ENCODE assay signal across 8 cellular contexts in the genomic region with DNA sequence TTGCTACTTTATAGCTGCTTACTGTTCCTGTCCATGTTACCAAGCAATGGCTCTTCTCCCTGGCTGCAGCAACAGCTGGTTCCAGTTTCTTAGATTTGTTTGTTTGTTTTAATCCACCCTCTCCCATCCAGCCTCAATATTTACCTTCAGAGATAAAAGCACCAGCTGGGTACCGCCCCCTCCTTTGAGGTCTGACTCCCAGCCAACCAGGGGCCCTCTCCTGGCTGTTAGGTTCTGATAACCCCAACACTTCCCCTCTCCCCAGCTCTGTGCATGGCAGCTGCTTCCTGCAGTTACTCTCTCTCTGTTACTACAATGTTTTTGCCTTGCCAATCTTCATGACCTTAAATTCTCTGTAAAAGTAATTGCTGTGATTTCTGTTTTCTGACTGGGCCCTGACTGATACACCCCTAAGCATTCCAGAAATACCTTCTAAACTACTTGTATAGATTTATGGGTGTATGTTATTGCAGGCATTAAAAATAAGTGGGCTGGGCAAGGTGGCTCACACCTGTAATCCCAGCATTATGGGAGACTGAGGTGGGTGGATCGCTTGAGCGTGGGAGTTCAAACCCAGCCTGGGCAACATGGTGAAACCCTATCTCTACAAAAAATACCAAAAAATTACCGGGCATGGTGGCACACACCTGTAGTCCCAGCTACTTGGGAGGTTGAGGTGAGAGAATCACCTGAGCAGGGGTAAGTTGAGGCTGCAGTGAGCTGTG. TPM values are rescaled to one million over a fixed set of nuclear protein-coding genes. Genes with fewer than 3 reads are reported as not detected.
A peak's percentile ranks its signal among the peaks of the same experiment; 100 is the strongest.
DNase-seq lines count a peak whose midpoint lies in the region; ATAC-seq and TF ChIP-seq lines count a peak whose summit lies in the region.

No MANE protein-coding gene starts in this region.

- H3K27ac ChIP-seq in KMS-11 = no peak overlapping the region
- no peak overlapping the region for H3K27ac ChIP-seq in PC-3 (ENCODE audit: low read length)
- H3K27ac ChIP-seq in spleen = peak overlapping the region in 3 of 8 donors; percentile 6 to 39 (median 10)

- intact Hi-C loops in PC-3 (cut with micrococcal nuclease) = no loop called here
- intact Hi-C loops in spleen (cut with DNase I; ENCODE audit: low total_unique reads) = no loop called here

- ATAC-seq in stimulated activated naive CD8-positive, alpha-beta T cell treated with anti-CD3 and anti-CD28 coated beads, Interleukin-15, amount 100 ng/mL, for 72 hours = peak; percentile 37
- ATAC-seq in stimulated activated naive CD8-positive, alpha-beta T cell treated with anti-CD3 and anti-CD28 coated beads, Interleukin-15, Interleukin-2, amounts not matched to agents 100 U/mL and 50 U/mL, for 24 hours = no peak
- ATAC-seq in PC-3 (no peak), GM19035 (IDR thresholded peaks at IDR 0.05; ENCODE audit: unreplicated experiment) (no peak)

- no peaks in the 10 kb centered on the region for H3F3A ChIP-seq in PC-3 (ENCODE audit: low read length, unreplicated experiment)

- TF ChIP-seq CTCF in KMS-11 (conservative IDR thresholded peaks at IDR 0.05; ENCODE audit: low read depth, low read length) (no peak), PC-3 (conservative IDR thresholded peaks at IDR 0.05; ENCODE audit: low read depth, low read length) (no peak), spleen (IDR thresholded peaks at IDR 0.05 in 8 of 11, conservative IDR thresholded peaks at IDR 0.05 in 3 of 11) (no peak)

- no peak for DNase-seq in stimulated activated naive CD8-positive, alpha-beta T cell treated with anti-CD3 and anti-CD28 coated beads, Interleukin-15, amount 100 ng/mL, for 72 hours
- no peak for DNase-seq in stimulated activated naive CD8-positive, alpha-beta T cell treated with anti-CD3 and anti-CD28 coated beads, Interleukin-15, Interleukin-2, amounts not matched to agents 100 U/mL and 50 U/mL, for 24 hours
- DNase-seq in PC-3 (peak; percentile 7), dermis blood vessel endothelial cell (peak; percentile 96), spleen (peak; percentile 85), dedifferentiated amniotic fluid mesenchymal stem cell (ENCODE audit: extremely low spot score) (no peak)

- no peaks in the 10 kb centered on the region for H3K9me3 Mint-ChIP-seq in stimulated activated naive CD8-positive, alpha-beta T cell treated with anti-CD3 and anti-CD28 coated beads, Interleukin-15, amount 100 ng/mL, for 72 hours

- POLR2A ChIA-PET in PC-3 (lab: Charles Lee; ENCODE audit: unreplicated experiment) = no interaction called here

- BruUV-seq in PC-3 (replicated peaks; lab: Mats Ljungman, UMichigan) = no TSS peak

- H3K79me2 ChIP-seq in KMS-11 (ENCODE audit: insufficient read depth, low read depth) = no peaks in the 10 kb centered on the region
- H3K79me2 ChIP-seq in PC-3 (ENCODE audit: low read length) = no peaks in the 10 kb centered on the region

- no peaks in the 10 kb centered on the region for H3K27me3 ChIP-seq in KMS-11 (ENCODE audit: insufficient read depth, low read depth)
- no peaks in the 10 kb centered on the region for H3K27me3 ChIP-seq in PC-3 (ENCODE audit: low read length)
- peaks cover 0 to 4% (median 0%) of the 10 kb centered on the region in 7 donors for H3K27me3 ChIP-seq in spleen (replicated peaks in 1 of 7)

- no peaks in the 10 kb centered on the region for H3K36me3 ChIP-seq in KMS-11 (ENCODE audit: insufficient read depth)
- H3K36me3 ChIP-seq in PC-3 (ENCODE audit: low read depth, low read length) = no peaks in the 10 kb centered on the region
- peaks cover 0 to under 1% (median 0%) of the 10 kb centered on the region in 6 donors for H3K36me3 ChIP-seq in spleen

- H2AFZ ChIP-seq in KMS-11 (ENCODE audit: low read depth) (peak overlapping the region; percentile 39; the same call in 1 of the 2 replicates), PC-3 (ENCODE audit: low read length) (no peak overlapping the region)

- WGBS in spleen, 5 donors = 62 to 72% (median 68%) methylated on average over 4 of the region's 4 CpGs

- peak overlapping the region in 1 of 2 donors; percentile 24 for H3K27ac Mint-ChIP-seq in stimulated activated naive CD8-positive, alpha-beta T cell treated with anti-CD3 and anti-CD28 coated beads, Interleukin-15, amount 100 ng/mL, for 72 hours

- H3K4me3 ChIP-seq in KMS-11 (IDR thresholded peaks at IDR 0.05; ENCODE audit: insufficient read depth, low read depth, low read length) = no peak overlapping the region
- no peak overlapping the region for H3K4me3 ChIP-seq in PC-3 (ENCODE audit: low read length)
- no peak overlapping the region for H3K4me3 ChIP-seq in spleen

- H3K4me1 ChIP-seq in KMS-11 (ENCODE audit: low read depth, poor library complexity, severe bottlenecking) (peaks cover 33% of the 10 kb centered on the region), PC-3 (ENCODE audit: insufficient read depth, low read length) (no peaks in the 10 kb centered on the region), spleen (peaks cover 0 to 47% (median 30%) of the 10 kb centered on the region in 6 donors)

- no peak for TF ChIP-seq POLR2A in spleen (IDR thresholded peaks at IDR 0.05)

- H3K9me3 ChIP-seq in PC-3 (ENCODE audit: low read length) = no peaks in the 10 kb centered on the region
- no peaks in the 10 kb centered on the region for H3K9me3 ChIP-seq in spleen

- H3K9me2 ChIP-seq in PC-3 (replicated peaks; ENCODE audit: low read length) = no peaks in the 10 kb centered on the region

- no peak overlapping the region for H3K9ac ChIP-seq in KMS-11
- no peak overlapping the region for H3K9ac ChIP-seq in PC-3 (ENCODE audit: low read length)

- H3K4me2 ChIP-seq in KMS-11 (peak overlapping the region; percentile 28), PC-3 (ENCODE audit: low read length) (no peak overlapping the region)

- no peak overlapping the region for H3K4me3 Mint-ChIP-seq in stimulated activated naive CD8-positive, alpha-beta T cell treated with anti-CD3 and anti-CD28 coated beads, Interleukin-15, amount 100 ng/mL, for 72 hours

- H4K20me1 ChIP-seq in KMS-11 (ENCODE audit: insufficient read depth) (no peaks in the 10 kb centered on the region), PC-3 (ENCODE audit: low read length) (no peaks in the 10 kb centered on the region)

- CTCF ChIA-PET in PC-3 (lab: Charles Lee) = no interaction called here

- peaks cover 25% of the 10 kb centered on the region for H3K4me1 Mint-ChIP-seq in stimulated activated naive CD8-positive, alpha-beta T cell treated with anti-CD3 and anti-CD28 coated beads, Interleukin-15, amount 100 ng/mL, for 72 hours

- no peaks in the 10 kb centered on the region for H3K27me3 Mint-ChIP-seq in stimulated activated naive CD8-positive, alpha-beta T cell treated with anti-CD3 and anti-CD28 coated beads, Interleukin-15, amount 100 ng/mL, for 72 hours

RNA-seq across cellular contexts. Expression of a gene that starts 2.6 kb away (rescaled TPM):
- total RNA-seq in PC-3 (2014; rRNA removed) (0.29 TPM in 2 replicates), dermis blood vessel endothelial cell (9.9 and 31.2 TPM in 2 replicates), spleen (10 to 100 TPM; 23.1 to 54.5 (median 37.6) TPM)
- 1 to 10 TPM; 2.5 to 5.1 (median 3.5) TPM for polyA plus RNA-seq in spleen

Comparison
In these comparisons a context has a peak if more than half of its experiments do, and no peak if none do; other contexts are left out.
1. DNase-seq: peak in PC-3 (single experiment), dermis blood vessel endothelial cell (single experiment) and spleen (single experiment); none in stimulated activated naive CD8-positive, alpha-beta T cell treated with anti-CD3 and anti-CD28 coated beads, Interleukin-15, amount 100 ng/mL, for 72 hours (0 of 2), stimulated activated naive CD8-positive, alpha-beta T cell treated with anti-CD3 and anti-CD28 coated beads, Interleukin-15, Interleukin-2, amounts not matched to agents 100 U/mL and 50 U/mL, for 24 hours (single experiment) and dedifferentiated amniotic fluid mesenchymal stem cell (single experiment).